ENCODE assay signal across 1 cellular context in the genomic region with DNA sequence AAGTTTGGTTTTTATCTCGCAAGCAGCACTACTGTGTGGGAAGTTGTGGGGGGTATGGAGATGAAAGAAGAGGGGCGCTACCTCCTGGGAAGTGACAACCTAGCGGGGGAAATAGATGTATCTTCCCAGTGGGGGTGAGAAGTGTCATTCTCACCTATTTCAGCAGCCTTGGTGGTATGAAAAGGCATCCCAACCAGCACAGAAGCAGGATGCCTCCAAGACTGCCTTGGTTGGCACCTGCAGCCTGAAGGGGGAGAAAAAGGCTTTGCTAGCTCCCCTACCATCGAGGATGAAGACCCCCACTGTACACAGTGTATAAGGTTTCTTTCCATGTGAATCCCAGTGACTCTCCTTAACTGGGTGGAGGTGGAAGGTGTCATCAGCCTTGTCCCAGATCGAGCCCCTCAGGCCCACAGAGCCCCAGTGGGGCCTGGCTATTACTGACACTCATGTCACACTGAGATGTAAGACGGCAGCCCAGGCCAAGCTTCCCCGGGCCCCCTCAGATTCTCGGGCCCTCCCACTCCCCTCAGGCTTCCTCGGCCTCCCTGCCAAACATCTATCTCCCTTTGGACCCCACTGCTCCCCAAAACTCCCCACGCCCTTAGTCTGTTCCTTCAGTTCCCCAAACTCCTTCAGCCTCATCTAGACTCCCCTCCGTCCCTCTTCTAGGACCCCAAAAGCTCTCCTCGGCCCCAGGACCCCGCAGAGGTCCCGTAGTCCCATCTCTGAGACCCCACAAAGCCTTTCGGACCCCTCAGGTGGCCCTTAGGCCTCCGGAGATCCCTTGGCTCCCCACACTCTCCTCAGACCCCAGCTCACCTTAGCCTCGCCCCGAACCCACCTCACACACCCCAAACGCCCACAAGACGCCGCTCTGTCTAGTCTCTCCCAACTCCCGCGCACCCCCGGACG.
TF ChIP-seq lines count a peak whose summit lies in the region.

No MANE protein-coding gene starts in this region.

TF ChIP-seq in A549, 52 proteins besides CTCF, POLR2A, EP300 and RAD21 (continued from another document):
- TF ChIP-seq, protein P1, sequence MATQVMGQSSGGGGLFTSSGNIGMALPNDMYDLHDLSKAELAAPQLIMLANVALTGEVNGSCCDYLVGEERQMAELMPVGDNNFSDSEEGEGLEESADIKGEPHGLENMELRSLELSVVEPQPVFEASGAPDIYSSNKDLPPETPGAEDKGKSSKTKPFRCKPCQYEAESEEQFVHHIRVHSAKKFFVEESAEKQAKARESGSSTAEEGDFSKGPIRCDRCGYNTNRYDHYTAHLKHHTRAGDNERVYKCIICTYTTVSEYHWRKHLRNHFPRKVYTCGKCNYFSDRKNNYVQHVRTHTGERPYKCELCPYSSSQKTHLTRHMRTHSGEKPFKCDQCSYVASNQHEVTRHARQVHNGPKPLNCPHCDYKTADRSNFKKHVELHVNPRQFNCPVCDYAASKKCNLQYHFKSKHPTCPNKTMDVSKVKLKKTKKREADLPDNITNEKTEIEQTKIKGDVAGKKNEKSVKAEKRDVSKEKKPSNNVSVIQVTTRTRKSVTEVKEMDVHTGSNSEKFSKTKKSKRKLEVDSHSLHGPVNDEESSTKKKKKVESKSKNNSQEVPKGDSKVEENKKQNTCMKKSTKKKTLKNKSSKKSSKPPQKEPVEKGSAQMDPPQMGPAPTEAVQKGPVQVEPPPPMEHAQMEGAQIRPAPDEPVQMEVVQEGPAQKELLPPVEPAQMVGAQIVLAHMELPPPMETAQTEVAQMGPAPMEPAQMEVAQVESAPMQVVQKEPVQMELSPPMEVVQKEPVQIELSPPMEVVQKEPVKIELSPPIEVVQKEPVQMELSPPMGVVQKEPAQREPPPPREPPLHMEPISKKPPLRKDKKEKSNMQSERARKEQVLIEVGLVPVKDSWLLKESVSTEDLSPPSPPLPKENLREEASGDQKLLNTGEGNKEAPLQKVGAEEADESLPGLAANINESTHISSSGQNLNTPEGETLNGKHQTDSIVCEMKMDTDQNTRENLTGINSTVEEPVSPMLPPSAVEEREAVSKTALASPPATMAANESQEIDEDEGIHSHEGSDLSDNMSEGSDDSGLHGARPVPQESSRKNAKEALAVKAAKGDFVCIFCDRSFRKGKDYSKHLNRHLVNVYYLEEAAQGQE (IDR thresholded peaks at IDR 0.05), result no peak
